In genomic region chr11:67439321-67440228, GRCh38 we compare ENCODE assay signal across 9 cellular contexts. TPM values are rescaled to one million over a fixed set of nuclear protein-coding genes. Genes with fewer than 3 reads are reported as not detected.
DNase-seq lines count a peak whose midpoint lies in the region; ATAC-seq and TF ChIP-seq lines count a peak whose summit lies in the region.
"Had no signal": no experiment of that assay in that cellular context is flagged by ENCODE, and none has a peak within 500 bp of the region (broad histone marks: within the 10 kb centered on the region; RNA-seq: fewer than 3 reads in every experiment).

No MANE protein-coding gene starts in this region.

- H3K4me3 ChIP-seq in MG63 = no peak overlapping the region
- no peak overlapping the region for H3K4me3 ChIP-seq in ascending aorta

- H3K27ac ChIP-seq in ascending aorta = peak overlapping the region; percentile 52 to 53

- H3K27me3 ChIP-seq in MG63 (no peaks in the 10 kb centered on the region), ascending aorta (no peaks in the 10 kb centered on the region)

- peak; percentile 32 for DNase-seq in NOMO-1 treated with DMSO at 0.1 percent for 48 hours (lab: John Stamatoyannopoulos, UW; ENCODE audit: unreplicated experiment)
- no peak for DNase-seq in NOMO-1 (lab: John Stamatoyannopoulos, UW; ENCODE audit: unreplicated experiment in 2 of 2)
- DNase-seq in MG63 = peak; percentile 52
- no peak for DNase-seq in ascending aorta (ENCODE audit: low spot score in 2 of 2)
- DNase-seq in lung microvascular endothelial cell (ENCODE audit: low read depth in 2 of 2) = peak; percentile 34
- DNase-seq in SK-N-DZ (ENCODE audit: low spot score) = no peak

- no peak for TF ChIP-seq CTCF in ascending aorta (IDR thresholded peaks at IDR 0.05)

- ATAC-seq in HG03025 (IDR thresholded peaks at IDR 0.05; ENCODE audit: low FRiP score, unreplicated experiment) (no peak), GM21576 (IDR thresholded peaks at IDR 0.05; ENCODE audit: unreplicated experiment) (no peak)

- H3K36me3 ChIP-seq in MG63 = peaks cover 22% of the 10 kb centered on the region
- peaks cover 27 to 38% of the 10 kb centered on the region in 2 donors for H3K36me3 ChIP-seq in ascending aorta

- peaks cover 7 to 11% of the 10 kb centered on the region in 2 donors for H3K4me1 ChIP-seq in ascending aorta

- no peaks in the 10 kb centered on the region for H3K9me3 ChIP-seq in MG63
- no peaks in the 10 kb centered on the region for H3K9me3 ChIP-seq in ascending aorta

- intact Hi-C loops in ascending aorta (cut with DNase I) = no loop called here

RNA-seq across cellular contexts. Expression of gene PTPRCAP, which starts 2.1 kb away (rescaled TPM):
- not detected in 2 replicates for total RNA-seq in MG63 (2014; rRNA removed; shearing (Covaris generic); ENCODE audit: low replicate concordance)
- total RNA-seq in ascending aorta (26.6 TPM), lung microvascular endothelial cell (0.20 TPM in 1 of 2 replicates, not detected in the other)
- 1.8 TPM in 1 of 2 replicates, not detected in the other for polyA plus RNA-seq in SK-N-DZ (2014; cell fraction: cytosol; rRNA removed)
- 2.7 and 7.3 TPM in 2 replicates for polyA plus RNA-seq in SK-N-DZ (2014; cell fraction: nucleus; rRNA removed)

RNA-seq across cellular contexts. Expression of gene CORO1B, which starts 3.7 kb away (rescaled TPM):
- total RNA-seq in MG63 (2014; rRNA removed; shearing (Covaris generic); ENCODE audit: low replicate concordance) = 58.3 and 96.9 TPM in 2 replicates
- total RNA-seq in ascending aorta (93.4 TPM), lung microvascular endothelial cell (91.9 and 111 TPM in 2 replicates)
- 48.5 and 52.3 TPM in 2 replicates for polyA plus RNA-seq in SK-N-DZ (2014; cell fraction: cytosol; rRNA removed)
- polyA plus RNA-seq in SK-N-DZ (2014; cell fraction: nucleus; rRNA removed) = 71.9 and 84.5 TPM in 2 replicates

RNA-seq across cellular contexts. Expression of gene RPS6KB2, which starts 11.3 kb away (rescaled TPM):
- total RNA-seq in MG63 (2014; rRNA removed; shearing (Covaris generic); ENCODE audit: low replicate concordance) = 77.9 and 121 TPM in 2 replicates
- total RNA-seq in ascending aorta = 72.3 TPM
- total RNA-seq in lung microvascular endothelial cell = 21.8 and 23.0 TPM in 2 replicates
- polyA plus RNA-seq in SK-N-DZ (2014; cell fraction: cytosol; rRNA removed) = 116 and 124 TPM in 2 replicates
- polyA plus RNA-seq in SK-N-DZ (2014; cell fraction: nucleus; rRNA removed) = 201 and 220 TPM in 2 replicates

RNA-seq across cellular contexts. Expression of gene GPR152, which starts 13.0 kb away (rescaled TPM):
- total RNA-seq in MG63 (2014; rRNA removed; shearing (Covaris generic); ENCODE audit: low replicate concordance) = not detected in 2 replicates
- total RNA-seq in ascending aorta (not detected), lung microvascular endothelial cell (not detected in 2 replicates)
- not detected in 2 replicates for polyA plus RNA-seq in SK-N-DZ (2014; cell fraction: cytosol; rRNA removed)
- polyA plus RNA-seq in SK-N-DZ (2014; cell fraction: nucleus; rRNA removed) = not detected in 2 replicates
- polyA plus RNA-seq: adipose tissue had no signal

RNA-seq across cellular contexts. Expression of gene CABP4, which starts 15.6 kb away (rescaled TPM):
- 0.26 and 3.0 TPM in 2 replicates for total RNA-seq in MG63 (2014; rRNA removed; shearing (Covaris generic); ENCODE audit: low replicate concordance)
- total RNA-seq in ascending aorta (not detected), lung microvascular endothelial cell (0.60 and 1.3 TPM in 2 replicates)
- not detected in 2 replicates for polyA plus RNA-seq in SK-N-DZ (2014; cell fraction: cytosol; rRNA removed)
- not detected in 2 replicates for polyA plus RNA-seq in SK-N-DZ (2014; cell fraction: nucleus; rRNA removed)

Comparison
In these comparisons a context has a peak if more than half of its experiments do, and no peak if none do; other contexts are left out.
1. DNase-seq: peak in NOMO-1 treated with DMSO at 0.1 percent for 48 hours (single experiment), MG63 (single experiment) and lung microvascular endothelial cell (2 of 2); none in NOMO-1 (0 of 2), ascending aorta (0 of 2) and SK-N-DZ (single experiment).
2. RNA of gene PTPRCAP, which starts 2.1 kb away (total RNA-seq): 26.6 TPM in ascending aorta (single experiment); 0.20 TPM in lung microvascular endothelial cell and not detected in MG63; every median in the first group is over 10 times any median in the second.